Comparison of ENCODE assay signal across 10 cellular contexts in the genomic region with DNA sequence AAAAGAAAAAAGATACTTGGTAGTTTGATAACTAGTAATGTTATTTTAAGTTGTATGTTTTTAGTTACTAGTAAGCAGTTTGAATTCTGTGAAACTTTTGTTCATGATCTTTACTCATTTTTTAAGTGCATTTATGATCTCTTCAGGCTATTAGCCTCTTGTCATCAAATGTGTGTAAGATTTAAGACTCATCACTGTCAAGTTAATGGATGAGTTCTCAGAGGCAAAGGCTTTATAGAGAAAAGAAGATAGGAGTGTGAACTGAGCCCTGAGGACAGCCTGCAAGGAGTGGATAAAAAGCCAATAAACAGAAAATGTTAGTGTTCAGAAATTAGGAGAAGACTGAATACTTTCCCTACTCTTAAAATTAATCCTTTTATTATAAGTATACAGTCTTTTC. TPM values are rescaled to one million over a fixed set of nuclear protein-coding genes. Genes with fewer than 3 reads are reported as not detected.
DNase-seq lines count a peak whose midpoint lies in the region; ATAC-seq, FAIRE-seq and TF ChIP-seq lines count a peak whose summit lies in the region.
"Had no signal": no experiment of that assay in that cellular context is flagged by ENCODE, and none has a peak within 500 bp of the region (broad histone marks: within the 10 kb centered on the region; RNA-seq: fewer than 3 reads in every experiment).

No MANE protein-coding gene starts in this region.

- in situ Hi-C loops in GM12878 (cut with MboI): no loop called here

- BruUV-seq in GM12878 (replicated peaks; lab: Mats Ljungman, UMichigan): no TSS peak

- no peak overlapping the region for H3K4me3 Mint-ChIP-seq in progenitor cell of endocrine pancreas (ENCODE audit: low read depth)
- H3K4me3 Mint-ChIP-seq: GM23338 had no signal

- H3K4me3 ChIP-seq in DOHH2 (ENCODE audit: low read length): no peak overlapping the region
- peak overlapping the region; percentile 28 for H3K4me3 ChIP-seq in OCI-LY1 (ENCODE audit: low read depth, low read length, poor library complexity, severe bottlenecking)
- H3K4me3 ChIP-seq in GM12878: peak overlapping the region; percentile 25; the same call in 1 of the 2 replicates
- H3K4me3 ChIP-seq: GM23338 had no signal

- peaks cover 16% of the 10 kb centered on the region for H4K20me1 ChIP-seq in DOHH2 (ENCODE audit: control insufficient read depth, insufficient read depth, low read depth, low read length)
- H4K20me1 ChIP-seq in OCI-LY1 (ENCODE audit: insufficient read depth, low read length): no peaks in the 10 kb centered on the region
- H4K20me1 ChIP-seq in GM12878 (ENCODE audit: control insufficient read depth, insufficient read depth): no peaks in the 10 kb centered on the region

- DNase-seq in GM12878 (ENCODE audit: low read depth, low spot score): no peak
- no peak for DNase-seq in progenitor cell of endocrine pancreas (ENCODE audit: low spot score, unreplicated experiment)
- DNase-seq in NCI-H2196 treated with DMSO at 0.1 percent for 48 hours (lab: John Stamatoyannopoulos, UW; ENCODE audit: unreplicated experiment): no peak
- no peak for DNase-seq in NCI-H2227 (lab: John Stamatoyannopoulos, UW; ENCODE audit: unreplicated experiment)
- no peak for DNase-seq in nucleus accumbens (lab: John Stamatoyannopoulos, UW)
- DNase-seq in NOMO-1 treated with DMSO at 0.1 percent for 48 hours (lab: John Stamatoyannopoulos, UW; ENCODE audit: unreplicated experiment): no peak
- DNase-seq: DMS79 had no signal

- peaks cover 76% of the 10 kb centered on the region for H3K36me3 ChIP-seq in DOHH2 (ENCODE audit: control insufficient read depth, low read length)
- H3K36me3 ChIP-seq in OCI-LY1 (ENCODE audit: insufficient read depth, low read length): peaks cover 65% of the 10 kb centered on the region
- peaks cover 0 to 12% of the 10 kb centered on the region in 2 experiments; a peak in 2 of 4 replicates for H3K36me3 ChIP-seq in GM12878 (ENCODE audit: control insufficient read depth in 2 of 2, insufficient read depth in 2 of 2, low read length in 1 of 2)

- CTCF ChIA-PET in GM12878 (lab: Yijun Ruan, JAX): interaction anchor here (1.0 to 3.5 kb wide), 6 partner anchors 13 to 48 kb away, joined by 3 to 14 read pairs (median 9); a partner anchor contains a TSS

- SMC1A ChIA-PET in GM12878 (lab: Charles Lee; ENCODE audit: uncharacterized antibody, unreplicated experiment): interaction anchor here (0.9 to 7.5 kb wide), 9 partner anchors 7 to 54 kb away, joined by 3 to 43 read pairs (median 18); a partner anchor contains a TSS

- TF ChIP-seq RAD21 in GM12878 (IDR thresholded peaks at IDR 0.05; ENCODE audit: insufficient read depth, low read depth, low read length): no peak

- H3K4me1 ChIP-seq in DOHH2 (ENCODE audit: control insufficient read depth, low read length) (peaks cover 68% of the 10 kb centered on the region), OCI-LY1 (ENCODE audit: insufficient read depth, low read length, severe bottlenecking) (peaks cover 71% of the 10 kb centered on the region), GM12878 (ENCODE audit: control insufficient read depth, insufficient read depth, low read length) (peaks cover 40% of the 10 kb centered on the region)

- no peak for FAIRE-seq in GM12878 (lab: Jason Lieb, UNC)

- peaks cover 12% of the 10 kb centered on the region for H3K36me3 Mint-ChIP-seq in progenitor cell of endocrine pancreas (ENCODE audit: insufficient read depth)

- H3K4me2 ChIP-seq in DOHH2 (ENCODE audit: low read length) (peak overlapping the region; percentile 42; the same call in 1 of the 2 replicates), OCI-LY1 (ENCODE audit: low read length) (peak overlapping the region; percentile 49), GM12878 (ENCODE audit: control insufficient read depth, insufficient read depth) (peak overlapping the region; percentile 68)
- H3K4me2 ChIP-seq: GM23338 had no signal

- TF ChIP-seq CTCF in DOHH2 (IDR thresholded peaks at IDR 0.05; ENCODE audit: low read depth, low read length, poor library complexity, severe bottlenecking) (no peak), OCI-LY1 (IDR thresholded peaks at IDR 0.05; ENCODE audit: low read length) (no peak), GM12878 (IDR thresholded peaks at IDR 0.05 in 2 of 3, conservative IDR thresholded peaks at IDR 0.05 in 1 of 3; ENCODE audit: control insufficient read depth in 2 of 3, extremely low read depth in 1 of 3, insufficient read depth in 1 of 3, low read depth in 3 of 3, low read length in 3 of 3) (no peak), progenitor cell of endocrine pancreas (IDR thresholded peaks at IDR 0.05; ENCODE audit: unreplicated experiment) (no peak)

- no peaks in the 10 kb centered on the region for H3K27me3 ChIP-seq in DOHH2 (ENCODE audit: control insufficient read depth, low read length)
- no peaks in the 10 kb centered on the region for H3K27me3 ChIP-seq in OCI-LY1 (ENCODE audit: insufficient read depth, low read length)
- no peaks in the 10 kb centered on the region for H3K27me3 ChIP-seq in GM12878 (replicated peaks in 1 of 2; ENCODE audit: control insufficient read depth in 2 of 2, insufficient read depth in 2 of 2, low read length in 1 of 2)

- H3K27ac ChIP-seq in DOHH2 (ENCODE audit: low read depth, low read length) (no peak overlapping the region), OCI-LY1 (ENCODE audit: low read depth, low read length, poor library complexity, severe bottlenecking) (peak overlapping the region; percentile 44), GM12878 (ENCODE audit: control insufficient read depth, insufficient read depth) (peak overlapping the region; percentile 89)

- POLR2A ChIA-PET in GM12878 (lab: Charles Lee): interaction anchor here (0.7 to 6.4 kb wide), 3 partner anchors 12 to 33 kb away, joined by 4 to 42 read pairs (median 13); a partner anchor contains a TSS

- H3K9ac ChIP-seq in OCI-LY1 (ENCODE audit: low read length) (no peak overlapping the region), GM12878 (ENCODE audit: control insufficient read depth, insufficient read depth, low read length) (peak overlapping the region; percentile 39; the same call in 1 of the 2 replicates)

- no peak for ATAC-seq in GM12878
- ATAC-seq: GM23338 had no signal

- no peak for TF ChIP-seq EP300 in GM12878 (IDR thresholded peaks at IDR 0.05; ENCODE audit: borderline replicate concordance in 1 of 2, control insufficient read depth in 1 of 2, low read depth in 2 of 2, low read length in 2 of 2)

- H3K9me2 ChIP-seq in DOHH2 (replicated peaks; ENCODE audit: control insufficient read depth, low read length) (no peaks in the 10 kb centered on the region), OCI-LY1 (ENCODE audit: low read depth, low read length) (no peaks in the 10 kb centered on the region)

- H2AFZ ChIP-seq in OCI-LY1 (ENCODE audit: low read length) (no peak overlapping the region), GM12878 (ENCODE audit: control insufficient read depth, low read depth, low read length) (no peak overlapping the region)
- H2AFZ ChIP-seq: GM23338 had no signal

- H3K27me3 Mint-ChIP-seq in progenitor cell of endocrine pancreas: no peaks in the 10 kb centered on the region

- H3K9me3 Mint-ChIP-seq in progenitor cell of endocrine pancreas (ENCODE audit: low read depth): no peaks in the 10 kb centered on the region
- H3K9me3 Mint-ChIP-seq: GM23338 had no signal

- H3K79me2 ChIP-seq in DOHH2 (ENCODE audit: control insufficient read depth, low read length) (peaks cover 92% of the 10 kb centered on the region), OCI-LY1 (ENCODE audit: insufficient read depth, low read length) (peaks cover 96% of the 10 kb centered on the region), GM12878 (ENCODE audit: control insufficient read depth, insufficient read depth, low read length) (peaks cover 99% of the 10 kb centered on the region)

- H3K27ac Mint-ChIP-seq in progenitor cell of endocrine pancreas: peak overlapping the region; percentile 89

- RAD21 ChIA-PET in GM12878 (lab: Charles Lee; ENCODE audit: unreplicated experiment): interaction anchor here (3.2 to 3.4 kb wide), 2 partner anchors 12 to 25 kb away, joined by 22 to 40 read pairs; no protein-coding TSS in a partner anchor

- H3K4me1 Mint-ChIP-seq in progenitor cell of endocrine pancreas (ENCODE audit: low read depth): peaks cover 10% of the 10 kb centered on the region

- H3K9me3 ChIP-seq in DOHH2 (ENCODE audit: control insufficient read depth, insufficient read depth, low read length): no peaks in the 10 kb centered on the region
- no peaks in the 10 kb centered on the region for H3K9me3 ChIP-seq in OCI-LY1 (ENCODE audit: low read length)
- no peaks in the 10 kb centered on the region; the same call in 2 of the 3 replicates for H3K9me3 ChIP-seq in GM12878 (replicated peaks; ENCODE audit: control insufficient read depth, insufficient read depth, low read length)

- intact Hi-C loops in GM12878 (cut with micrococcal nuclease; ENCODE audit: unreplicated experiment): loop anchor here (5.0 kb wide), 1 partner anchor 44 kb away; no protein-coding TSS in a partner anchor

- H3F3A ChIP-seq in DOHH2 (ENCODE audit: control insufficient read depth, insufficient read depth): peaks cover 11% of the 10 kb centered on the region
- no peaks in the 10 kb centered on the region for H3F3A ChIP-seq in OCI-LY1 (ENCODE audit: insufficient read depth, low read length)

- no peak for TF ChIP-seq POLR2A in GM12878 (IDR thresholded peaks at IDR 0.05; ENCODE audit: low read depth, low read length)

RNA-seq across cellular contexts. Expression of a gene that starts 13.5 kb away (rescaled TPM):
- 299 and 306 TPM in 2 replicates for total RNA-seq in GM12878 (2013; cell fraction: nucleolus; rRNA removed)
- 321 and 329 TPM in 2 replicates for total RNA-seq in GM12878 (2014; rRNA removed)
- 278 and 282 TPM in 2 replicates for total RNA-seq in GM12878 (2014; rRNA removed; fragmentation: Illumina TruSeq; extraction: Trizol)
- 254 and 267 TPM in 2 replicates for total RNA-seq in GM12878 (2021)
- 211 TPM for polyA plus RNA-seq in GM12878 (2011; ENCODE audit: low read depth)
- polyA plus RNA-seq in GM12878 (2011; rRNA removed): 236 and 300 TPM in 2 replicates
- polyA plus RNA-seq in GM12878 (2011; cell fraction: cytosol; rRNA removed): 110 and 117 TPM in 2 replicates
- 87.7 and 96.6 TPM in 2 replicates for polyA plus RNA-seq in GM12878 (2011; cell fraction: nucleus; rRNA removed)
- 189 and 202 TPM in 2 replicates for polyA plus RNA-seq in GM12878 (2012)
- polyA plus RNA-seq in GM12878 (2014; fragmentation: Illumina TruSeq; extraction: Trizol): 290 and 321 TPM in 2 replicates
- polyA plus RNA-seq in GM12878 (2014; fragmentation: Nextera tagmentation; extraction: Ambion mirVana): 100 to 1,000 TPM; 409 to 471 TPM
- 281 and 302 TPM in 2 replicates for polyA plus RNA-seq in GM12878 (2014; rRNA removed)
- 100 to 1,000 TPM; 584 to 590 TPM for polyA plus RNA-seq in GM12878 (2016; fragmentation: Nextera tagmentation; extraction: Ambion mirVana)
- 68.0 and 81.6 TPM in 2 replicates for polyA minus RNA-seq in GM12878 (2011; rRNA and poly(A)+ RNA removed)
- 19.5 and 28.3 TPM in 2 replicates for polyA minus RNA-seq in GM12878 (2011; cell fraction: cytosol; rRNA and poly(A)+ RNA removed)
- 85.4 and 121 TPM in 2 replicates for polyA minus RNA-seq in GM12878 (2011; cell fraction: nucleus; rRNA and poly(A)+ RNA removed)
- 119 and 124 TPM in 2 replicates for total RNA-seq in progenitor cell of endocrine pancreas

RNA-seq across cellular contexts. Expression of a gene that starts 20.6 kb away (rescaled TPM):
- total RNA-seq in GM12878 (2013; cell fraction: nucleolus; rRNA removed): 66.1 and 85.1 TPM in 2 replicates
- 18.6 and 22.1 TPM in 2 replicates for total RNA-seq in GM12878 (2014; rRNA removed)
- 30.4 and 33.2 TPM in 2 replicates for total RNA-seq in GM12878 (2014; rRNA removed; fragmentation: Illumina TruSeq; extraction: Trizol)
- total RNA-seq in GM12878 (2021): 30.6 and 34.4 TPM in 2 replicates
- 9.0 TPM for polyA plus RNA-seq in GM12878 (2011; ENCODE audit: low read depth)
- 11.5 and 18.3 TPM in 2 replicates for polyA plus RNA-seq in GM12878 (2011; rRNA removed)
- 2.4 and 3.1 TPM in 2 replicates for polyA plus RNA-seq in GM12878 (2011; cell fraction: cytosol; rRNA removed)
- 16.5 and 21.3 TPM in 2 replicates for polyA plus RNA-seq in GM12878 (2011; cell fraction: nucleus; rRNA removed)
- 20.4 and 26.0 TPM in 2 replicates for polyA plus RNA-seq in GM12878 (2012)
- polyA plus RNA-seq in GM12878 (2014; fragmentation: Illumina TruSeq; extraction: Trizol): 20.2 and 23.9 TPM in 2 replicates
- polyA plus RNA-seq in GM12878 (2014; fragmentation: Nextera tagmentation; extraction: Ambion mirVana): 10 to 100 TPM; 20.0 to 20.3 TPM
- 5.9 and 7.3 TPM in 2 replicates for polyA plus RNA-seq in GM12878 (2014; rRNA removed)
- polyA plus RNA-seq in GM12878 (2016; fragmentation: Nextera tagmentation; extraction: Ambion mirVana): 10 to 100 TPM; 40.9 to 45.7 TPM
- polyA minus RNA-seq in GM12878 (2011; rRNA and poly(A)+ RNA removed): 36.3 and 78.0 TPM in 2 replicates
- polyA minus RNA-seq in GM12878 (2011; cell fraction: cytosol; rRNA and poly(A)+ RNA removed): 27.7 and 29.5 TPM in 2 replicates
- polyA minus RNA-seq in GM12878 (2011; cell fraction: nucleus; rRNA and poly(A)+ RNA removed): 27.1 and 40.9 TPM in 2 replicates
- 45.7 and 53.3 TPM in 2 replicates for total RNA-seq in progenitor cell of endocrine pancreas
